ENCODE assay signal across 8 cellular contexts in genomic region chr10:91163269-91163708, GRCh38. TPM values are rescaled to one million over a fixed set of nuclear protein-coding genes. Genes with fewer than 3 reads are reported as not detected.
DNase-seq lines count a peak whose midpoint lies in the region; ATAC-seq, FAIRE-seq and TF ChIP-seq lines count a peak whose summit lies in the region.

No MANE protein-coding gene starts in this region.

- no peaks in the 10 kb centered on the region for H3K9me1 ChIP-seq in endothelial cell of umbilical vein (replicated peaks; ENCODE audit: control insufficient read depth, extremely low read depth, insufficient read depth, low read length)

- H3K79me2 ChIP-seq in endothelial cell of umbilical vein (ENCODE audit: control insufficient read depth, insufficient read depth, low read length): peaks cover 2% of the 10 kb centered on the region

- dilution Hi-C loops in endothelial cell of umbilical vein (cut with MboI; ENCODE audit: extremely low pct_ligation_motif_present, low sequenced_read_pairs): no loop called here

- peak; percentile 43 for ATAC-seq in HG02884 (IDR thresholded peaks at IDR 0.05; ENCODE audit: unreplicated experiment)

- no peaks in the 10 kb centered on the region for H3K9me3 ChIP-seq in endothelial cell of umbilical vein (replicated peaks; ENCODE audit: control insufficient read depth, insufficient read depth, low read length)

- H4K20me1 ChIP-seq in endothelial cell of umbilical vein (replicated peaks; ENCODE audit: control insufficient read depth, extremely low read depth, insufficient read depth, low read length): no peaks in the 10 kb centered on the region

- POLR2A ChIA-PET in endothelial cell of umbilical vein (lab: Charles Lee): interaction anchor here (0.8 kb wide), 1 partner anchor 233 kb away, joined by 3 read pairs; no protein-coding TSS in a partner anchor

- no peak for TF ChIP-seq CTCF in endothelial cell of umbilical vein (IDR thresholded peaks at IDR 0.05; ENCODE audit: extremely low read depth in 1 of 2, insufficient read depth in 1 of 2, low read depth in 1 of 2, low read length in 2 of 2)

- H3K4me1 ChIP-seq in endothelial cell of umbilical vein (ENCODE audit: control insufficient read depth, extremely low read depth, insufficient read depth, low read length): peaks cover 6% of the 10 kb centered on the region

- H3K4me2 ChIP-seq in endothelial cell of umbilical vein (ENCODE audit: insufficient read depth, low read length): peak overlapping the region; percentile 71

- H3K9ac ChIP-seq in endothelial cell of umbilical vein (replicated peaks; ENCODE audit: extremely low read depth, insufficient read depth, low read length): peak overlapping the region; percentile 81

- BruUV-seq in endothelial cell of umbilical vein (replicated peaks; lab: Mats Ljungman, UMichigan): no TSS peak

- no peaks in the 10 kb centered on the region for H3K36me3 ChIP-seq in endothelial cell of umbilical vein (ENCODE audit: control insufficient read depth in 2 of 2, extremely low read depth in 1 of 2, insufficient read depth in 2 of 2, low read length in 2 of 2)

- TF ChIP-seq POLR2A in endothelial cell of umbilical vein (IDR thresholded peaks at IDR 0.05; ENCODE audit: low read depth, low read length): peak; percentile 21

- H3K27ac ChIP-seq in endothelial cell of umbilical vein (ENCODE audit: insufficient read depth, low read depth, low read length): peak overlapping the region; percentile 74

- peak overlapping the region; percentile 61 to 84 (median 71) for H3K4me3 ChIP-seq in endothelial cell of umbilical vein (replicated peaks in 1 of 3; ENCODE audit: insufficient read depth in 1 of 3, low read depth in 1 of 3, low read length in 3 of 3)

- DNase-seq in NOMO-1 (lab: John Stamatoyannopoulos, UW; ENCODE audit: unreplicated experiment in 2 of 2) (peak; percentile 23 to 60), NOMO-1 treated with dmso at 0.1 percent for 144 hours (lab: John Stamatoyannopoulos, UW; ENCODE audit: unreplicated experiment) (no peak), NCI-H460 (ENCODE audit: extremely low read depth, low read depth) (peak; percentile 36), activated T-cell treated with anti-CD3 and anti-CD28 coated beads for 1 hour (ENCODE audit: low read depth) (peak; percentile 65), endothelial cell of umbilical vein (ENCODE audit: low read depth, low spot score) (peak; percentile 55), mucosa of gallbladder (ENCODE audit: low spot score) (peak; percentile 59)
- DNase-seq in stimulated activated CD8-positive, alpha-beta memory T cell treated with anti-CD3 and anti-CD28 coated beads, Interleukin-4, amount 100 ng/mL, for 24 hours (ENCODE audit: low read depth): peak; percentile 60

- intact Hi-C loops in endothelial cell of umbilical vein (cut with micrococcal nuclease): loop anchor here (1.0 to 5.0 kb wide), 4 partner anchors 57 to 291 kb away; partner anchors contain the start of genes PCGF5 and RPP30

- no peak for FAIRE-seq in endothelial cell of umbilical vein (lab: Jason Lieb, UNC)

- CTCF ChIA-PET in endothelial cell of umbilical vein (lab: Charles Lee): interaction anchor here (1.0 to 1.8 kb wide), 3 partner anchors 19 to 87 kb away, joined by 4 read pairs; no protein-coding TSS in a partner anchor

- H3K27me3 ChIP-seq in endothelial cell of umbilical vein (ENCODE audit: control insufficient read depth in 2 of 2, insufficient read depth in 2 of 2, low read length in 2 of 2): no peaks in the 10 kb centered on the region

- peak overlapping the region; percentile 90 for H2AFZ ChIP-seq in endothelial cell of umbilical vein (ENCODE audit: low read depth, low read length)

TF ChIP-seq in endothelial cell of umbilical vein, 7 proteins besides CTCF, POLR2A, EP300 and RAD21:
- no peak for TF ChIP-seq GATA2 (IDR thresholded peaks at IDR 0.05; ENCODE audit: insufficient read depth, insufficient read length, low read depth, low read length)
- TF ChIP-seq POLR2AphosphoS5 (IDR thresholded peaks at IDR 0.05; ENCODE audit: insufficient read depth, low read depth, low read length): no peak
- no peak for TF ChIP-seq FOS (IDR thresholded peaks at IDR 0.05; ENCODE audit: borderline replicate concordance, insufficient read depth, low read length)
- TF ChIP-seq EZH2 (IDR thresholded peaks at IDR 0.05; ENCODE audit: borderline replicate concordance, low read depth, low read length, severe bottlenecking): no peak
- no peak for TF ChIP-seq MAX (IDR thresholded peaks at IDR 0.05; ENCODE audit: insufficient read depth, insufficient read length)
- TF ChIP-seq MYC (IDR thresholded peaks at IDR 0.05; ENCODE audit: low read depth, low read length): no peak
- no peak for TF ChIP-seq JUN (IDR thresholded peaks at IDR 0.05; ENCODE audit: borderline replicate concordance, insufficient read depth, insufficient read length, low read depth)

RNA-seq across cellular contexts. Expression of gene PCGF5, which starts 57.2 kb away (rescaled TPM):
- total RNA-seq in NCI-H460 (2014; rRNA removed; shearing (Covaris generic)): 49.5 and 51.4 TPM in 2 replicates
- 17.1 and 22.2 TPM in 2 replicates for polyA plus RNA-seq in NCI-H460 (2014; cell fraction: nucleus; rRNA removed)
- total RNA-seq in endothelial cell of umbilical vein (26.0 and 29.8 TPM in 2 replicates), mucosa of gallbladder (45.0 TPM)
- 23.7 and 25.0 TPM in 2 replicates for polyA plus RNA-seq in endothelial cell of umbilical vein
- 26.2 and 27.4 TPM in 2 replicates for polyA plus RNA-seq in endothelial cell of umbilical vein (2011; cell fraction: cytosol; rRNA removed)
- 14.7 and 16.2 TPM in 2 replicates for polyA plus RNA-seq in endothelial cell of umbilical vein (2011; cell fraction: nucleus; rRNA removed)
- polyA plus RNA-seq in endothelial cell of umbilical vein (2012): 25.5 and 35.1 TPM in 2 replicates
- 30.7 and 31.6 TPM in 2 replicates for polyA minus RNA-seq in endothelial cell of umbilical vein
- polyA minus RNA-seq in endothelial cell of umbilical vein (2011; cell fraction: cytosol; rRNA and poly(A)+ RNA removed): 20.4 TPM
- polyA minus RNA-seq in endothelial cell of umbilical vein (2011; cell fraction: nucleus; rRNA and poly(A)+ RNA removed): 42.5 and 57.9 TPM in 2 replicates
